ENCODE assay signal across 8 cellular contexts in the genomic region with DNA sequence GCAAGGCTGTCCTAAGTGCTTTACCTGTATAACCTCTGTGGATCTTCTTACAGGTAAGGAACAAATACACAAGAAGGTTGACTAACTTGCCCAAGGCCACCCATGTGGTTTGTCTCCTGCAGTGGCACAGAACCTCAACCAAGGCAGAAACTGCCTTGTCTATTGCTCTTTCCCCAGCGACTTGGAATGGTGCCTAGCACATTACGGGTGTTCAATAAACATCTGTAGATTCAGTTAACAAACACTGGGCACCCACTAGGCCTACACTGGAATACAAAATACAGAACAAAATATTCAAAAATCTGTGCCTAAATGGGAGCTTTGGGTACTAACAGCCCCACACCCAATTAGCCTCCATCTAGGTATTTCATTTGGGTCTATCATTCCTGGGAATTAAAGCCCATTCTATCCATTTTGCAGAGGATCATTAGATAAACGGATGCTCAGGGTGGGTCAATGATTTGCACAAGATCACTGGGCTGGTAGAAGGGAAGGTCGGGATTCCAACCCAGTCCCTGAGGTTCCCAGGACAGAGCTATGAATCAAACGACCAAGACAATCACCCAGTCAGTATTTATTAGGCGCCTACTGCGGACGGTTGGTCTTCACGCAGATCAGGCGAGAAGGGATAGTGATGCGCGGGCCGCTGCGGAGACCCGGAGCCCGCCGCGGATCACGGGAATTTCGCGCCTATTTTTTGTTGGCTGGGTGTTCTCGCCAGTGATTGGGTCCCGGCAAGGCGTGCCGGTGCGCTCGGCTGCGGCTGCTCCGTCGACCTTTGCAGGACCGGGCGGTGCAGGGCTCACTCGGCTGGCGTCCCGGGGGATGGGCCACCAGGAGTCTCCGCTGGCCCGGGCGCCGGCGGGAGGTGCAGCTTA. TPM values are rescaled to one million over a fixed set of nuclear protein-coding genes. Genes with fewer than 3 reads are reported as not detected.
A peak's percentile ranks its signal among the peaks of the same experiment; 100 is the strongest.
DNase-seq lines count a peak whose midpoint lies in the region; ATAC-seq and TF ChIP-seq lines count a peak whose summit lies in the region.

TSS of gene STK35 (plus strand) at position 771 of the 878 bp plus-strand sequence. CDS start at position 826, 55 bp downstream.

- peak; percentile 47 for ATAC-seq in HG02870 (IDR thresholded peaks at IDR 0.05; ENCODE audit: unreplicated experiment)

- DNase-seq in activated T-cell treated with anti-CD3 and anti-CD28 coated beads for 48 hours (ENCODE audit: low read depth) (peak; percentile 73), activated T-cell treated with anti-CD3 and anti-CD28 coated beads for 4 hours (no peak), NCI-H128 (lab: John Stamatoyannopoulos, UW; ENCODE audit: unreplicated experiment) (peak; percentile 56), cortex of kidney (lab: John Stamatoyannopoulos, UW) (peak; percentile 37), lung microvascular endothelial cell (ENCODE audit: low read depth in 2 of 2) (peak; percentile 62 to 68)
- DNase-seq in stimulated activated CD8-positive, alpha-beta memory T cell treated with anti-CD3 and anti-CD28 coated beads, Interleukin-7, amount 100 ng/mL, for 24 hours (ENCODE audit: low read depth), result peak; percentile 48

- no peak for TF ChIP-seq CTCF in VCaP (conservative IDR thresholded peaks at IDR 0.05)

- peak within 1 kb of the TSS; percentile 99 for H3K27ac ChIP-seq in VCaP

RNA-seq across cellular contexts. Expression of gene STK35, which starts in this region (rescaled TPM):
- 9.6 and 12.5 TPM in 2 replicates for total RNA-seq in lung microvascular endothelial cell
